In the genomic region with DNA sequence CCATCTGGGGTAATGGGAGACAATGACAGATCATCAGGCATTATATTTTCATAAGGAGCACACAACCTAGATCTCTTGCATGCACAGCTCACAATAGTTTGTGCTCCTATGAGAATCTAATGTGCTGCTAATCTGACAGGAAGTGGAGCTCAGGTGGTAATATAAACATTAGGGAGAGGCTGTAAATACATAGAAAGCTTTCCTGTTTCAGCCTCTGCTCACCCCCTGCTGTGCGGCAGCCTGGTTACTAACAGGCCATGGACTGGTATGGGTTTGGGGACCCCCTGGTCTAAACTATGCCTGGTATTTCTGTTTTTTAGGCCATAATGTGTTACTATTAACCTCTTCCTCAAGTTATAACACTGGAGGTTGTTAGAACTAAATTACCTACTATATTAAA, we compare ENCODE assay signal across 20 cellular contexts.
A peak's percentile ranks its signal among the peaks of the same experiment; 100 is the strongest.
DNase-seq lines count a peak whose midpoint lies in the region; ATAC-seq and TF ChIP-seq lines count a peak whose summit lies in the region.
"Had no signal": no experiment of that assay in that cellular context is flagged by ENCODE, and none has a peak within 500 bp of the region (broad histone marks: within the 10 kb centered on the region; RNA-seq: fewer than 3 reads in every experiment).

No MANE protein-coding gene starts in this region.

- H3K9me3 Mint-ChIP-seq in natural killer cell treated with Interleukin-12 subunit alpha and Interleukin-12 subunit beta and Interleukin-15 and Interleukin-18, amount 100 ng/mL, for 72 hours = peaks cover 13% of the 10 kb centered on the region

- no peak overlapping the region for H3K4me3 Mint-ChIP-seq in natural killer cell treated with Interleukin-12 subunit alpha and Interleukin-12 subunit beta and Interleukin-15 and Interleukin-18, amount 100 ng/mL, for 72 hours

- peak; percentile 36 for DNase-seq in DMS53 (lab: John Stamatoyannopoulos, UW)
- no peak for DNase-seq in DMS53 treated with DMSO at 0.1 percent for 48 hours (lab: John Stamatoyannopoulos, UW; ENCODE audit: unreplicated experiment)
- DNase-seq in NCI-H748 (lab: John Stamatoyannopoulos, UW; ENCODE audit: unreplicated experiment) = peak; percentile 58
- DNase-seq in choroid plexus epithelial cell (ENCODE audit: low read depth) = peak; percentile 29
- DNase-seq in AG08396 (ENCODE audit: low spot score) = no peak
- no peak for DNase-seq in CD1c-positive myeloid dendritic cell (ENCODE audit: extremely low spot score)
- no peak for DNase-seq in natural killer cell treated with Interleukin-12 subunit alpha and Interleukin-12 subunit beta and Interleukin-15 and Interleukin-18, amount 100 ng/mL, for 72 hours (ENCODE audit: low spot score)
- DNase-seq: GM23248; NCI-H1436 treated with DMSO at 0.1 percent for 48 hours; NCI-H2029 treated with DMSO at 0.1 percent for 48 hours; NCI-H2227 treated with DMSO at 0.1 percent for 48 hours; NCI-H526; NK-92 treated with Interleukin-12 subunit alpha and Interleukin-12 subunit beta, amount 100 ng/mL, for 24 hours; OCI-M1; RPMI8226; SIG-M5; T-helper 2 cell had no signal

- H3K4me1 Mint-ChIP-seq in natural killer cell treated with Interleukin-12 subunit alpha and Interleukin-12 subunit beta and Interleukin-15 and Interleukin-18, amount 100 ng/mL, for 72 hours (ENCODE audit: low read depth in 2 of 2) = no peaks in the 10 kb centered on the region

- no peak overlapping the region for H3K4me3 ChIP-seq in choroid plexus epithelial cell (ENCODE audit: low read depth, low read length)
- H3K4me3 ChIP-seq: BLaER1, GM23248, K562 had no signal

- TF ChIP-seq CTCF in choroid plexus epithelial cell (conservative IDR thresholded peaks at IDR 0.05; ENCODE audit: low read depth, low read length) = no peak

- H3K27me3 Mint-ChIP-seq in natural killer cell treated with Interleukin-12 subunit alpha and Interleukin-12 subunit beta and Interleukin-15 and Interleukin-18, amount 100 ng/mL, for 72 hours = no peaks in the 10 kb centered on the region

- no peak for ATAC-seq in GM19328 (IDR thresholded peaks at IDR 0.05; ENCODE audit: unreplicated experiment)
- ATAC-seq in natural killer cell treated with Interleukin-12 subunit alpha and Interleukin-12 subunit beta and Interleukin-15 and Interleukin-18, amount 100 ng/mL, for 72 hours = no peak
- ATAC-seq: K562 had no signal

- no peak overlapping the region for H3K27ac Mint-ChIP-seq in natural killer cell treated with Interleukin-12 subunit alpha and Interleukin-12 subunit beta and Interleukin-15 and Interleukin-18, amount 100 ng/mL, for 72 hours

- peaks cover 8% of the 10 kb centered on the region for H3K36me3 Mint-ChIP-seq in natural killer cell treated with Interleukin-12 subunit alpha and Interleukin-12 subunit beta and Interleukin-15 and Interleukin-18, amount 100 ng/mL, for 72 hours

Comparison
In these comparisons a context has a peak if more than half of its experiments do, and no peak if none do; other contexts are left out.
1. DNase-seq: peak in DMS53 (single experiment), NCI-H748 (single experiment) and choroid plexus epithelial cell (single experiment); none in DMS53 treated with DMSO at 0.1 percent for 48 hours (single experiment), AG08396 (single experiment), CD1c-positive myeloid dendritic cell (single experiment) and natural killer cell treated with Interleukin-12 subunit alpha and Interleukin-12 subunit beta and Interleukin-15 and Interleukin-18, amount 100 ng/mL, for 72 hours (single experiment).